In the genomic region with DNA sequence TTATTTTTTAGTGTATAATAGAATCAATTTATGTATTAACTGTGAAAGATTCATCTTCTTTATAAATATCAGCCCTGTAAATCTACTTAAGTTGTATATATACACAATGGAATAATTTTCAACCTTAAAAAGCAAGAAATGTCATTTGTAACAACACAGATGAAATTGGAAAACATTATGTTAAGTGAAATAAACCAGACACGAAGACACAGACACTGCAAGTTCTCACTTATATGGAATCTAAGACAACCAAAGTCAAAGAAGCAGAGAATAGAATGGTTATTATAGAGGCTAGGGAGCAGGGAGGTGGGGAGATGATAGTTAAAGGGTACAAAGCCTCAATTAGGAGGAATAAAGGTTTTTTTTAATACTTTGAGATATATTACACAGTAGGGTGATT, we compare ENCODE assay signal across 8 cellular contexts.
"Had no signal": no experiment of that assay in that cellular context is flagged by ENCODE, and none has a peak within 500 bp of the region (broad histone marks: within the 10 kb centered on the region; RNA-seq: fewer than 3 reads in every experiment).

No MANE protein-coding gene starts in this region.

- DNase-seq: GDM1, GF-D8 had no signal

- ATAC-seq: GM12878 had no signal

- FAIRE-seq: G401.6, GM12878, GM12891, GM12892, GM18507, GM19239 had no signal

- H3K4me3 ChIP-seq: GM12878 had no signal
